ENCODE assay signal across 12 cellular contexts in the genomic region with DNA sequence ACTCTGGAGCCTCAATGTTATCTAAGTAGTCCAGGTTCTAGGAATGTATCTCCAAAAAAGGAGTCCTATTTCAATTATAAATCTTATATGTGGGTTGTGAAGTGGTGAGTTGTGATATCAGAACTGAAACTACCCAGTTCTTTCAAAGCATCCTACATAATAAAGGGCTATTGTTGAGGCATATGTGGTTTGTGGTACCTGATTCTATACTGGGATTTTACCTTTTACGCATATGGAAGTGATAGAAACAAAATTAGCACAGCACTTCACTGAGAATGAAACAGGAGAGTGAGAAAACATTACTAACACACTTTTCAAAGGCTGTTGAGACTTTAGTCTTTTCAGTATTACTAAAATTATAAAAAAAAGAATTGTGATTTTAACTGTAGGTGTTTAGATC.
A peak's percentile ranks its signal among the peaks of the same experiment; 100 is the strongest.
DNase-seq lines count a peak whose midpoint lies in the region; ATAC-seq and TF ChIP-seq lines count a peak whose summit lies in the region.
"Had no signal": no experiment of that assay in that cellular context is flagged by ENCODE, and none has a peak within 500 bp of the region (broad histone marks: within the 10 kb centered on the region; RNA-seq: fewer than 3 reads in every experiment).

No MANE protein-coding gene starts in this region.

- no peaks in the 10 kb centered on the region for H4K20me1 ChIP-seq in OCI-LY3 (ENCODE audit: insufficient read depth, low read length)

- peak; percentile 82 for ATAC-seq in GM18873 (IDR thresholded peaks at IDR 0.05; ENCODE audit: low FRiP score, unreplicated experiment)
- peak; percentile 100 for ATAC-seq in GM21526 (IDR thresholded peaks at IDR 0.05; ENCODE audit: low FRiP score, unreplicated experiment)
- ATAC-seq in HG03045 (IDR thresholded peaks at IDR 0.05; ENCODE audit: unreplicated experiment) = peak; percentile 96
- ATAC-seq: HepG2 had no signal

- no peaks in the 10 kb centered on the region for H3K79me2 ChIP-seq in OCI-LY3 (ENCODE audit: low read length)

- H3K27ac ChIP-seq in OCI-LY3 (ENCODE audit: low read length) = no peak overlapping the region
- H3K27ac ChIP-seq: tibial artery had no signal

- H3K36me3 ChIP-seq in OCI-LY3 (replicated peaks; ENCODE audit: low read depth, low read length) = no peaks in the 10 kb centered on the region
- H3K36me3 ChIP-seq: tibial artery had no signal

- no peak overlapping the region for H2AFZ ChIP-seq in OCI-LY3 (ENCODE audit: low read depth, low read length)

- no peak overlapping the region for H3K9ac ChIP-seq in OCI-LY3 (ENCODE audit: low read length)

- no peak for TF ChIP-seq CTCF in OCI-LY3 (IDR thresholded peaks at IDR 0.05; ENCODE audit: low read depth, low read length)

- H3K4me1 ChIP-seq in OCI-LY3 (ENCODE audit: low read length) = peaks cover 11% of the 10 kb centered on the region
- H3K4me1 ChIP-seq: tibial artery had no signal

- peaks cover 4% of the 10 kb centered on the region; the same call in 1 of the 2 replicates for H3K9me3 ChIP-seq in OCI-LY3 (ENCODE audit: insufficient read depth, low read length)
- H3K9me3 ChIP-seq: tibial artery had no signal

- H3K4me2 ChIP-seq in OCI-LY3 (ENCODE audit: low read length) = peak overlapping the region; percentile 18; the same call in 1 of the 2 replicates

- H3K27me3 ChIP-seq in OCI-LY3 (ENCODE audit: low read depth, low read length) = no peaks in the 10 kb centered on the region
- H3K27me3 ChIP-seq: tibial artery had no signal

- no peak overlapping the region for H3K4me3 ChIP-seq in OCI-LY3 (ENCODE audit: low read length)
- H3K4me3 ChIP-seq: tibial artery had no signal

- DNase-seq in NCI-H2029 treated with DMSO at 0.1 percent for 48 hours (lab: John Stamatoyannopoulos, UW) (no peak), foreskin melanocyte (no peak), H4 (ENCODE audit: low spot score) (no peak), DMS153 (lab: John Stamatoyannopoulos, UW) (no peak)
- DNase-seq: Calu3, NCI-H2081 treated with DMSO at 0.1 percent for 48 hours, tibial artery had no signal
